Comparison of ENCODE assay signal across 17 cellular contexts in genomic region chr11:1225386-1226225, GRCh38. TPM values are rescaled to one million over a fixed set of nuclear protein-coding genes. Genes with fewer than 3 reads are reported as not detected.
DNase-seq lines count a peak whose midpoint lies in the region; ATAC-seq and TF ChIP-seq lines count a peak whose summit lies in the region.
"Had no signal": no experiment of that assay in that cellular context is flagged by ENCODE, and none has a peak within 500 bp of the region (broad histone marks: within the 10 kb centered on the region; RNA-seq: fewer than 3 reads in every experiment).

No MANE protein-coding gene starts in this region.

- no peak overlapping the region for H3K4me3 ChIP-seq in right atrium auricular region
- no peak overlapping the region for H3K4me3 ChIP-seq in colonic mucosa
- H3K4me3 ChIP-seq in right lobe of liver = no peak overlapping the region
- H3K4me3 ChIP-seq in transverse colon = peak overlapping the region in 1 of 4 donors; percentile 34
- H3K4me3 ChIP-seq: gastrocnemius medialis had no signal

- in situ Hi-C loops in transverse colon (cut with MboI; ENCODE audit: low pct_ligation_motif_present in 1 of 4, low pct_unique_long_range_greater_than_20kb in 1 of 4, low sequenced_read_pairs in 3 of 4) = no loop called here

- H3K9me3 ChIP-seq in right atrium auricular region (no peaks in the 10 kb centered on the region), colonic mucosa (no peaks in the 10 kb centered on the region), right lobe of liver (no peaks in the 10 kb centered on the region), transverse colon (no peaks in the 10 kb centered on the region)
- H3K9me3 ChIP-seq: gastrocnemius medialis had no signal

- no peak for TF ChIP-seq POLR2A in right lobe of liver (IDR thresholded peaks at IDR 0.05)
- no peak for TF ChIP-seq POLR2A in transverse colon (IDR thresholded peaks at IDR 0.05)

- ATAC-seq in Right ventricle myocardium inferior (no peak), right lobe of liver (no peak), GM18498 (IDR thresholded peaks at IDR 0.05; ENCODE audit: unreplicated experiment) (no peak)
- ATAC-seq: CD8-positive, alpha-beta T cell; gastrocnemius medialis had no signal

- H3K36me3 ChIP-seq in right atrium auricular region (no peaks in the 10 kb centered on the region), colonic mucosa (no peaks in the 10 kb centered on the region), right lobe of liver (no peaks in the 10 kb centered on the region), transverse colon (no peaks in the 10 kb centered on the region)
- H3K36me3 ChIP-seq: gastrocnemius medialis had no signal

- DNase-seq in Right ventricle myocardium inferior (ENCODE audit: missing footprints) (peak; percentile 37), right atrium auricular region (ENCODE audit: low spot score) (no peak), colonic mucosa (peak; percentile 17), right lobe of liver (peak; percentile 17 to 48 (median 39)), transverse colon (peak; percentile 7), SHP77 (lab: John Stamatoyannopoulos, UW) (no peak), NAMALWA (ENCODE audit: low spot score) (no peak)
- DNase-seq: activated CD4-positive, alpha-beta T cell treated with anti-CD3 and anti-CD28 coated beads, Interleukin-2, amount 10 ng/mL, durations not matched to agents 7 days and 5 days; activated naive CD4-positive, alpha-beta T cell treated with Interleukin-2 at 50 U/mL for 16 hours; DMS79 treated with DMSO at 0.1 percent for 48 hours; gastrocnemius medialis; NCI-H2029; NCI-H524 treated with DMSO at 0.1 percent for 48 hours; stimulated activated CD4-positive, alpha-beta T cell treated with anti-CD3 and anti-CD28 coated beads, Interleukin-2, amount 100 ng/mL, for 48 hours; T1000 had no signal

- peaks cover 0 to 9% of the 10 kb centered on the region in 2 donors for H3K27me3 ChIP-seq in right atrium auricular region
- H3K27me3 ChIP-seq in colonic mucosa = no peaks in the 10 kb centered on the region
- H3K27me3 ChIP-seq in right lobe of liver = no peaks in the 10 kb centered on the region
- H3K27me3 ChIP-seq in transverse colon = peaks cover 16% of the 10 kb centered on the region

- H3K9ac ChIP-seq in colonic mucosa (ENCODE audit: low read depth in 2 of 2, low read length in 2 of 2) = peak overlapping the region in 1 of 2 donors; percentile 55

- TF ChIP-seq CTCF in right atrium auricular region (IDR thresholded peaks at IDR 0.05) (no peak), colonic mucosa (IDR thresholded peaks at IDR 0.05) (no peak), right lobe of liver (IDR thresholded peaks at IDR 0.05) (no peak), transverse colon (IDR thresholded peaks at IDR 0.05) (no peak)

- intact Hi-C loops in Right ventricle myocardium inferior (cut with DNase I) = no loop called here
- intact Hi-C loops in colonic mucosa (cut with DNase I) = no loop called here
- intact Hi-C loops in right lobe of liver (cut with DNase I) = no loop called here
- intact Hi-C loops in transverse colon (cut with DNase I; ENCODE audit: low total_unique reads) = no loop called here

- H3K4me1 ChIP-seq in right atrium auricular region (no peaks in the 10 kb centered on the region), colonic mucosa (peaks cover 11% of the 10 kb centered on the region), right lobe of liver (no peaks in the 10 kb centered on the region), transverse colon (peaks cover 0 to 50% (median 43%) of the 10 kb centered on the region in 4 donors)
- H3K4me1 ChIP-seq: gastrocnemius medialis had no signal

- H3K27ac ChIP-seq in right atrium auricular region = no peak overlapping the region
- no peak overlapping the region for H3K27ac ChIP-seq in colonic mucosa
- no peak overlapping the region for H3K27ac ChIP-seq in right lobe of liver
- peak overlapping the region in 2 of 4 donors; percentile 79 to 94 for H3K27ac ChIP-seq in transverse colon
- H3K27ac ChIP-seq: gastrocnemius medialis had no signal

- no peak for TF ChIP-seq EP300 in transverse colon (IDR thresholded peaks at IDR 0.05; ENCODE audit: low read depth)

- 83% methylated on average over 4 of the region's 29 CpGs for WGBS in right lobe of liver (ENCODE audit: insufficient coverage, low coverage, low lambda C conversion rate, missing lambda C conversion rate)
- WGBS in transverse colon (ENCODE audit: low coverage in 1 of 2), 2 donors = 80 to 81% methylated on average over 4 to 27 of the region's 29 CpGs

RNA-seq across cellular contexts. Expression of gene MUC5B, which starts 2.7 kb away (rescaled TPM):
- not detected for total RNA-seq in Right ventricle myocardium inferior
- not detected for total RNA-seq in right atrium auricular region
- total RNA-seq in colonic mucosa = 100 to 1,000 TPM; 285 to 655 TPM
- 1 to 10 TPM in 2 of 6 experiments, under 1 TPM in 4; 0.06 to 3.7 (median 0.78) TPM for total RNA-seq in right lobe of liver
- 100 to 1,000 TPM in 2 of 4 donors, 10 to 100 TPM in 2; 58.0 to 825 (median 85.6) TPM for total RNA-seq in transverse colon
- total RNA-seq: activated CD4-positive, alpha-beta T cell treated with anti-CD3 and anti-CD28 coated beads, Interleukin-2, amount 10 ng/mL, durations not matched to agents 7 days and 5 days; CD8-positive, alpha-beta T cell had no signal

Comparison
In these comparisons a context has a peak if more than half of its experiments do, and no peak if none do; other contexts are left out.
1. DNase-seq: peak in Right ventricle myocardium inferior (single experiment), colonic mucosa (single experiment), right lobe of liver (3 of 3) and transverse colon (single experiment); none in right atrium auricular region (single experiment), SHP77 (0 of 2) and NAMALWA (single experiment).
2. RNA of gene MUC5B, which starts 2.7 kb away (total RNA-seq): 285 to 655 TPM in colonic mucosa and 58.0 to 825 TPM in transverse colon; 0.06 to 3.7 TPM in right lobe of liver, not detected in Right ventricle myocardium inferior (single experiment) and not detected in right atrium auricular region; every median in the first group is over 10 times any median in the second.